Comparison of ENCODE assay signal across 35 cellular contexts in the genomic region with DNA sequence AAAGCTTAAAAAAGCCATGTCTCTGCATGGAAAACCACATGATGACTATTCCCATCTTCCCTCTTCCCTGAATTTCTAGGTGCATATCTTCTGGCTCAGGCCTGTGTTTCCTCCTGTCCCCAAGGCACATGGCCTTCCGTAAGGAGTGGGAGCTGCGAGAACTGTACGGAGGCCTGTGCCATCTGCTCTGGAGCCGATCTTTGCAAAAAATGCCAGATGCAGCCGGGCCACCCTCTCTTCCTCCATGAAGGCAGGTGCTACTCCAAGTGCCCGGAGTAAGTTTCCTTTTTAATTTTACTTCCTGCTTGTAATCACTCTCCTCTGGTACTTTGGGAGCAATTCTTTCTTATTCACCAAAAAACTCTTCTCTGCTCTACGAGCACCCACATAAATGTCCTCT.
"Had no signal": no experiment of that assay in that cellular context is flagged by ENCODE, and none has a peak within 500 bp of the region (broad histone marks: within the 10 kb centered on the region; RNA-seq: fewer than 3 reads in every experiment).

No MANE protein-coding gene starts in this region.

- H3K27me3 ChIP-seq: ascending aorta, body of pancreas, brain microvascular endothelial cell, breast epithelium had no signal

- H3K27ac Mint-ChIP-seq: activated B cell treated with CpG ODN at 0.5 μM for 24 hours; activated CD4-positive, alpha-beta memory T cell treated with anti-CD3 and anti-CD28 coated beads for 36 hours; activated CD4-positive, alpha-beta T cell treated with anti-CD3 and anti-CD28 coated beads, Interleukin-2, amount 10 ng/mL, durations not matched to agents 24 days and 14 days; activated CD8-positive, alpha-beta T cell treated with anti-CD3 and anti-CD28 coated beads for 36 hours; activated naive CD4-positive, alpha-beta T cell treated with anti-CD3 and anti-CD28 coated beads, Interleukin-2, amount 10 ng/mL, durations not matched to agents 7 days and 5 days; activated naive CD4-positive, alpha-beta T cell treated with anti-CD3 and anti-CD28 coated beads, Interleukin-2, amount 50 U/mL, for 24 hours; activated naive CD8-positive, alpha-beta T cell; activated naive CD8-positive, alpha-beta T cell treated with anti-CD3 and anti-CD28 coated beads, Interleukin-2, amount 10 ng/mL, durations not matched to agents 7 days and 5 days; activated naive CD8-positive, alpha-beta T cell treated with anti-CD3 and anti-CD28 coated beads, Interleukin-2, amount 50 U/mL, for 24 hours; activated T-cell treated with anti-CD3 and anti-CD28 coated beads, Interleukin-2, amount 50 U/mL, for 72 hours; activated T-helper 2 cell treated with anti-CD3 and anti-CD28 coated beads, Interferon-gamma antibody, Interleukin-2, Interleukin-4, amounts not matched to agents 10 μg/mL and 5 μg/mL and 100 μg/mL, durations not matched to agents 14 hours and 24 hours and 36 hours; T-helper 1 cell treated with Interleukin-12 subunit alpha and Interleukin-12 subunit beta and Interleukin-4 antibody, amounts not matched to agents 30 μg/mL and 1 μg/mL, for 36 hours; T-helper 2 cell treated with Interferon-gamma antibody and Interleukin-4, amounts not matched to agents 5 μg/mL and 100 μg/mL, for 36 hours had no signal

- H3K36me3 Mint-ChIP-seq: activated CD4-positive, alpha-beta memory T cell treated with anti-CD3 and anti-CD28 coated beads for 36 hours; activated naive CD4-positive, alpha-beta T cell treated with anti-CD3 and anti-CD28 coated beads, Interleukin-2, amount 10 ng/mL, durations not matched to agents 7 days and 5 days; activated naive CD4-positive, alpha-beta T cell treated with anti-CD3 and anti-CD28 coated beads, Interleukin-2, amount 50 U/mL, for 24 hours; activated naive CD8-positive, alpha-beta T cell; activated naive CD8-positive, alpha-beta T cell treated with anti-CD3 and anti-CD28 coated beads, Interleukin-2, amount 10 ng/mL, durations not matched to agents 7 days and 5 days had no signal

- H3K27ac ChIP-seq: ascending aorta, brain microvascular endothelial cell, breast epithelium, VCaP had no signal

- H3K4me3 ChIP-seq: ascending aorta, body of pancreas, breast epithelium had no signal

- H3K9me3 ChIP-seq: ascending aorta, body of pancreas, breast epithelium had no signal

- FAIRE-seq: TTC549 had no signal

- H3K36me3 ChIP-seq: ascending aorta, brain microvascular endothelial cell, breast epithelium had no signal

- H3K4me1 ChIP-seq: ascending aorta, body of pancreas, breast epithelium had no signal

- DNase-seq: activated B cell treated with CpG ODN at 0.5 μM for 24 hours; activated CD4-positive, alpha-beta memory T cell treated with anti-CD3 and anti-CD28 coated beads for 36 hours; activated CD4-positive, alpha-beta T cell treated with anti-CD3 and anti-CD28 coated beads for 4 hours; activated CD4-positive, alpha-beta T cell treated with anti-CD3 and anti-CD28 coated beads, Interleukin-2, amount 10 ng/mL, durations not matched to agents 24 days and 14 days; activated CD4-positive, alpha-beta T cell treated with anti-CD3 and anti-CD28 coated beads, Interleukin-2, amount 50 U/mL, for 1 hour; activated CD4-positive, alpha-beta T cell treated with anti-CD3 and anti-CD28 coated beads, Interleukin-2, amount 50 U/mL, for 4 hours; activated CD4-positive, CD25-positive, alpha-beta regulatory T cell treated with anti-CD3 and anti-CD28 coated beads, Interleukin-2, amount 50 U/mL, for 72 hours; activated CD8-positive, alpha-beta memory T cell treated with anti-CD3 and anti-CD28 coated beads, Interleukin-2, amount 50 U/mL, for 4 hours; activated CD8-positive, alpha-beta T cell treated with anti-CD3 and anti-CD28 coated beads for 36 hours; activated effector memory CD4-positive, alpha-beta T cell treated with Interleukin-2 at 50 U/mL for 16 hours; activated gamma-delta T cell; activated naive CD4-positive, alpha-beta T cell treated with anti-CD3 and anti-CD28 coated beads, Interleukin-2, amount 10 ng/mL, durations not matched to agents 7 days and 5 days; activated naive CD4-positive, alpha-beta T cell treated with Interleukin-2 at 50 U/mL for 16 hours; activated naive CD8-positive, alpha-beta T cell treated with anti-CD3 and anti-CD28 coated beads, Interleukin-2, amount 10 ng/mL, durations not matched to agents 7 days and 5 days; activated naive CD8-positive, alpha-beta T cell treated with anti-CD3 and anti-CD28 coated beads, Interleukin-2, amount 50 U/mL, for 24 hours; activated T-cell treated with anti-CD3 and anti-CD28 coated beads for 4 hours; activated T-cell treated with anti-CD3 and anti-CD28 coated beads, Interleukin-2, amount 50 U/mL, for 1 hour; activated T-cell treated with anti-CD3 and anti-CD28 coated beads, Interleukin-2, amount 50 U/mL, for 4 hours; activated T-cell treated with anti-CD3 and anti-CD28 coated beads, Interleukin-2, amount 50 U/mL, for 72 hours; amygdala; body of pancreas; brain microvascular endothelial cell; central memory CD4-positive, alpha-beta T cell; T-helper 1 cell; T-helper 2 cell; T-helper 9 cell had no signal

- H3K4me3 Mint-ChIP-seq: activated B cell treated with CpG ODN at 0.5 μM for 24 hours; activated CD4-positive, alpha-beta memory T cell treated with anti-CD3 and anti-CD28 coated beads for 36 hours; activated CD4-positive, alpha-beta T cell treated with anti-CD3 and anti-CD28 coated beads, Interleukin-2, amount 10 ng/mL, durations not matched to agents 24 days and 14 days; activated CD8-positive, alpha-beta T cell treated with anti-CD3 and anti-CD28 coated beads for 36 hours; activated naive CD4-positive, alpha-beta T cell treated with anti-CD3 and anti-CD28 coated beads, Interleukin-2, amount 10 ng/mL, durations not matched to agents 7 days and 5 days; activated naive CD4-positive, alpha-beta T cell treated with anti-CD3 and anti-CD28 coated beads, Interleukin-2, amount 50 U/mL, for 24 hours; activated naive CD8-positive, alpha-beta T cell; activated naive CD8-positive, alpha-beta T cell treated with anti-CD3 and anti-CD28 coated beads, Interleukin-2, amount 10 ng/mL, durations not matched to agents 7 days and 5 days; activated naive CD8-positive, alpha-beta T cell treated with anti-CD3 and anti-CD28 coated beads, Interleukin-2, amount 50 U/mL, for 24 hours; activated T-cell treated with anti-CD3 and anti-CD28 coated beads, Interleukin-2, amount 50 U/mL, for 4 hours; activated T-cell treated with anti-CD3 and anti-CD28 coated beads, Interleukin-2, amount 50 U/mL, for 72 hours; T-helper 1 cell treated with Interleukin-12 subunit alpha and Interleukin-12 subunit beta and Interleukin-4 antibody, amounts not matched to agents 30 μg/mL and 1 μg/mL, for 36 hours; T-helper 2 cell treated with Interferon-gamma antibody and Interleukin-4, amounts not matched to agents 5 μg/mL and 100 μg/mL, for 36 hours had no signal

- H3K4me1 Mint-ChIP-seq: activated B cell treated with CpG ODN at 0.5 μM for 24 hours; activated CD4-positive, alpha-beta T cell treated with anti-CD3 and anti-CD28 coated beads, Interleukin-2, amount 10 ng/mL, durations not matched to agents 24 days and 14 days; activated naive CD4-positive, alpha-beta T cell treated with anti-CD3 and anti-CD28 coated beads, Interleukin-2, amount 10 ng/mL, durations not matched to agents 7 days and 5 days; activated naive CD4-positive, alpha-beta T cell treated with anti-CD3 and anti-CD28 coated beads, Interleukin-2, amount 50 U/mL, for 24 hours; activated naive CD8-positive, alpha-beta T cell treated with anti-CD3 and anti-CD28 coated beads, Interleukin-2, amount 10 ng/mL, durations not matched to agents 7 days and 5 days; activated naive CD8-positive, alpha-beta T cell treated with anti-CD3 and anti-CD28 coated beads, Interleukin-2, amount 50 U/mL, for 24 hours had no signal

- H3K9me3 Mint-ChIP-seq: activated B cell treated with CpG ODN at 0.5 μM for 24 hours; activated CD4-positive, alpha-beta memory T cell treated with anti-CD3 and anti-CD28 coated beads for 36 hours; activated CD4-positive, alpha-beta T cell treated with anti-CD3 and anti-CD28 coated beads, Interleukin-2, amount 10 ng/mL, durations not matched to agents 24 days and 14 days; activated CD8-positive, alpha-beta T cell treated with anti-CD3 and anti-CD28 coated beads for 36 hours; activated naive CD4-positive, alpha-beta T cell treated with anti-CD3 and anti-CD28 coated beads, Interleukin-2, amount 10 ng/mL, durations not matched to agents 7 days and 5 days; activated naive CD4-positive, alpha-beta T cell treated with anti-CD3 and anti-CD28 coated beads, Interleukin-2, amount 50 U/mL, for 24 hours; activated naive CD8-positive, alpha-beta T cell treated with anti-CD3 and anti-CD28 coated beads, Interleukin-2, amount 10 ng/mL, durations not matched to agents 7 days and 5 days; activated naive CD8-positive, alpha-beta T cell treated with anti-CD3 and anti-CD28 coated beads, Interleukin-2, amount 50 U/mL, for 24 hours; activated T-cell treated with anti-CD3 and anti-CD28 coated beads, Interleukin-2, amount 50 U/mL, for 4 hours; activated T-cell treated with anti-CD3 and anti-CD28 coated beads, Interleukin-2, amount 50 U/mL, for 72 hours; activated T-helper 2 cell treated with anti-CD3 and anti-CD28 coated beads, Interferon-gamma antibody, Interleukin-2, Interleukin-4, amounts not matched to agents 10 μg/mL and 5 μg/mL and 100 μg/mL, durations not matched to agents 14 hours and 24 hours and 36 hours; T-helper 1 cell treated with Interleukin-12 subunit alpha and Interleukin-12 subunit beta and Interleukin-4 antibody, amounts not matched to agents 30 μg/mL and 1 μg/mL, for 36 hours; T-helper 2 cell treated with Interferon-gamma antibody and Interleukin-4, amounts not matched to agents 5 μg/mL and 100 μg/mL, for 36 hours had no signal

- ATAC-seq: activated CD8-positive, alpha-beta T cell treated with anti-CD3 and anti-CD28 coated beads for 36 hours; activated naive CD8-positive, alpha-beta T cell treated with anti-CD3 and anti-CD28 coated beads, Interleukin-2, amount 50 U/mL, for 24 hours; activated T-cell treated with anti-CD3 and anti-CD28 coated beads, Interleukin-2, amount 50 U/mL, for 4 hours; activated T-cell treated with anti-CD3 and anti-CD28 coated beads, Interleukin-2, amount 50 U/mL, for 72 hours had no signal
